ENCODE assay signal across 1 cellular context in genomic region chr12:103802586-103802886, GRCh38.
TF ChIP-seq lines count a peak whose summit lies in the region.

No MANE protein-coding gene starts in this region.

TF ChIP-seq in IMR-90, 13 proteins besides CTCF, POLR2A, EP300 and RAD21:
- TF ChIP-seq RFX5 (IDR thresholded peaks at IDR 0.05; ENCODE audit: low read depth, low read length) (no peak), BHLHE40 (IDR thresholded peaks at IDR 0.05; ENCODE audit: low read depth, low read length) (no peak), USF2 (IDR thresholded peaks at IDR 0.05; ENCODE audit: low read depth, low read length) (no peak), SMC3 (IDR thresholded peaks at IDR 0.05; ENCODE audit: low read depth, low read length) (no peak), NFE2L2 (IDR thresholded peaks at IDR 0.05; ENCODE audit: low read depth, low read length) (no peak), CEBPB (IDR thresholded peaks at IDR 0.05; ENCODE audit: low read depth, low read length) (no peak), MXI1 (IDR thresholded peaks at IDR 0.05; ENCODE audit: borderline replicate concordance, low read depth, low read length) (no peak), MAFK (IDR thresholded peaks at IDR 0.05; ENCODE audit: low read depth, low read length) (no peak), FOS (IDR thresholded peaks at IDR 0.05; ENCODE audit: low read depth, low read length) (no peak), RCOR1 (IDR thresholded peaks at IDR 0.05; ENCODE audit: insufficient replicate concordance, low read length) (no peak), ELK1 (IDR thresholded peaks at IDR 0.05; ENCODE audit: borderline replicate concordance, low read depth, low read length) (no peak), CHD1 (IDR thresholded peaks at IDR 0.05; ENCODE audit: low read depth, low read length) (no peak), MAZ (IDR thresholded peaks at IDR 0.05; ENCODE audit: borderline replicate concordance, low read depth, low read length) (no peak)
